21 cellular contexts compared by ENCODE assay signal in the genomic region with DNA sequence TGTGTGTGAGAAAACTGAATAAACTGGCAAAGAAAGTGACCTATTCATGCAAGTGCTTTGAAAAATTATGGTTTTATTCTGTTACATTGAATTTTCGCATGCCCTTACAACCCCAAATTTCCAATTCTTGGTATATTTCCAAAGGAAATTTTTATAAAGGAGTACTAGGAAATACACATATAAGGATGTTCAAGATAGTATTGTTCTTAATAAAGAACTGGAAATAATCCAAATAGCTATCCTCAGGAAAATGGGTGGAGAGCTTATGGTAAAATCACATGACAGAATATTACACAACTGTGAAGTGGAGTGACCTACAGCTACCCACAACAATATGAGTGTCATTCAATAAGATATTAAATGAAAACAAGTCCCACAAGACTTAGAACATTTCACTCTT.
"Had no signal": no experiment of that assay in that cellular context is flagged by ENCODE, and none has a peak within 500 bp of the region (broad histone marks: within the 10 kb centered on the region; RNA-seq: fewer than 3 reads in every experiment).

No MANE protein-coding gene starts in this region.

- H3K27ac ChIP-seq: esophagus squamous epithelium, gastrocnemius medialis, heart right ventricle, psoas muscle, sigmoid colon, skin epidermis, testis, tibial nerve, upper lobe of right lung, vagina had no signal

- ATAC-seq: effector memory CD8-positive, alpha-beta T cell; gastrocnemius medialis; heart right ventricle; naive thymus-derived CD4-positive, alpha-beta T cell; psoas muscle; stimulated activated naive B cell treated with anti-CD40 and anti-IgM and Interleukin-4, amounts not matched to agents 10 μg/mL and 1 μg/mL and 100 μg/mL, for 72 hours; stimulated activated naive CD8-positive, alpha-beta T cell treated with anti-CD3 and anti-CD28 coated beads, Interleukin-15, amount 100 ng/mL, for 72 hours; upper lobe of right lung had no signal

- H3K27me3 ChIP-seq: esophagus squamous epithelium, gastrocnemius medialis, heart right ventricle, sigmoid colon, testis, tibial nerve, upper lobe of right lung, vagina had no signal

- H3K4me3 Mint-ChIP-seq: effector memory CD8-positive, alpha-beta T cell; naive thymus-derived CD4-positive, alpha-beta T cell; nephron progenitor cell; stimulated activated naive B cell treated with anti-CD40 and anti-IgM and Interleukin-4, amounts not matched to agents 10 μg/mL and 1 μg/mL and 100 μg/mL, for 72 hours; stimulated activated naive CD8-positive, alpha-beta T cell treated with anti-CD3 and anti-CD28 coated beads, Interleukin-15, amount 100 ng/mL, for 72 hours had no signal

- H3K4me1 ChIP-seq: esophagus squamous epithelium, sigmoid colon, testis, tibial nerve, upper lobe of right lung, vagina had no signal

- H3K9me3 ChIP-seq: esophagus squamous epithelium, gastrocnemius medialis, heart right ventricle, psoas muscle, sigmoid colon, testis, tibial nerve, upper lobe of right lung, vagina had no signal

- H3K36me3 Mint-ChIP-seq: stimulated activated naive B cell treated with anti-CD40 and anti-IgM and Interleukin-4, amounts not matched to agents 10 μg/mL and 1 μg/mL and 100 μg/mL, for 72 hours had no signal

- H3K4me1 Mint-ChIP-seq: naive thymus-derived CD4-positive, alpha-beta T cell; stimulated activated naive CD8-positive, alpha-beta T cell treated with anti-CD3 and anti-CD28 coated beads, Interleukin-15, amount 100 ng/mL, for 72 hours had no signal

- H3K36me3 ChIP-seq: esophagus squamous epithelium, gastrocnemius medialis, heart right ventricle, sigmoid colon, tibial nerve, upper lobe of right lung, vagina had no signal

- DNase-seq: cortex of kidney; effector memory CD8-positive, alpha-beta T cell; esophagus squamous epithelium; gastrocnemius medialis; heart right ventricle; hypothalamus; kidney glomerular epithelial cell; naive thymus-derived CD4-positive, alpha-beta T cell; nephron progenitor cell; psoas muscle; sigmoid colon; stimulated activated CD4-positive, alpha-beta T cell treated with anti-CD3 and anti-CD28 coated beads, Interleukin-2, amount 100 ng/mL, for 24 hours; stimulated activated CD4-positive, alpha-beta T cell treated with anti-CD3 and anti-CD28 coated beads, Interleukin-4, amount 100 ng/mL, for 4 hours; stimulated activated naive B cell treated with anti-CD40 and anti-IgM and Interleukin-4, amounts not matched to agents 10 μg/mL and 1 μg/mL and 100 μg/mL, for 72 hours; stimulated activated naive CD8-positive, alpha-beta T cell treated with anti-CD3 and anti-CD28 coated beads, Interleukin-15, amount 100 ng/mL, for 72 hours; testis; upper lobe of right lung had no signal

- H3K27me3 Mint-ChIP-seq: effector memory CD8-positive, alpha-beta T cell; naive thymus-derived CD4-positive, alpha-beta T cell; stimulated activated naive B cell treated with anti-CD40 and anti-IgM and Interleukin-4, amounts not matched to agents 10 μg/mL and 1 μg/mL and 100 μg/mL, for 72 hours; stimulated activated naive CD8-positive, alpha-beta T cell treated with anti-CD3 and anti-CD28 coated beads, Interleukin-15, amount 100 ng/mL, for 72 hours had no signal

- H3K9me3 Mint-ChIP-seq: effector memory CD8-positive, alpha-beta T cell; naive thymus-derived CD4-positive, alpha-beta T cell; nephron progenitor cell; stimulated activated naive B cell treated with anti-CD40 and anti-IgM and Interleukin-4, amounts not matched to agents 10 μg/mL and 1 μg/mL and 100 μg/mL, for 72 hours; stimulated activated naive CD8-positive, alpha-beta T cell treated with anti-CD3 and anti-CD28 coated beads, Interleukin-15, amount 100 ng/mL, for 72 hours had no signal

- H3K4me3 ChIP-seq: esophagus squamous epithelium, gastrocnemius medialis, heart right ventricle, lung, psoas muscle, sigmoid colon, skin epidermis, testis, tibial nerve, upper lobe of right lung, vagina had no signal
